In genomic region chr7:49771427-49772176, GRCh38 we compare ENCODE assay signal across 18 cellular contexts.
A peak's percentile ranks its signal among the peaks of the same experiment; 100 is the strongest.
DNase-seq lines count a peak whose midpoint lies in the region; ATAC-seq lines count a peak whose summit lies in the region.
"Had no signal": no experiment of that assay in that cellular context is flagged by ENCODE, and none has a peak within 500 bp of the region (broad histone marks: within the 10 kb centered on the region; RNA-seq: fewer than 3 reads in every experiment).

No MANE protein-coding gene starts in this region.

- no peak for DNase-seq in stimulated activated naive CD8-positive, alpha-beta T cell treated with anti-CD3 and anti-CD28 coated beads, Interleukin-15, Interleukin-2, amounts not matched to agents 100 U/mL and 50 U/mL, for 24 hours
- DNase-seq in NCI-H128 (lab: John Stamatoyannopoulos, UW; ENCODE audit: unreplicated experiment): no peak
- DNase-seq: activated CD8-positive, alpha-beta T cell treated with anti-CD3 and anti-CD28 coated beads for 36 hours; activated gamma-delta T cell; Calu3; endodermal cell; HCEC 1CT; NCI-H1417; NCI-H69; stimulated activated CD4-positive, alpha-beta T cell treated with anti-CD3 and anti-CD28 coated beads, Interleukin-2, amount 100 ng/mL, for 24 hours had no signal

- ATAC-seq in GM18502 (IDR thresholded peaks at IDR 0.05; ENCODE audit: poor library complexity, unreplicated experiment): peak; percentile 20
- peak; percentile 41 for ATAC-seq in GM21360 (IDR thresholded peaks at IDR 0.05; ENCODE audit: unreplicated experiment)
- peak; percentile 37 for ATAC-seq in HG02870 (IDR thresholded peaks at IDR 0.05; ENCODE audit: unreplicated experiment)
- peak; percentile 34 for ATAC-seq in HG03565 (IDR thresholded peaks at IDR 0.05; ENCODE audit: unreplicated experiment)
- ATAC-seq in stimulated activated naive CD8-positive, alpha-beta T cell treated with anti-CD3 and anti-CD28 coated beads, Interleukin-15, Interleukin-2, amounts not matched to agents 100 U/mL and 50 U/mL, for 24 hours: no peak
- ATAC-seq in HG03139 (IDR thresholded peaks at IDR 0.05; ENCODE audit: unreplicated experiment): no peak
- no peak for ATAC-seq in activated CD4-positive, CD25-positive, alpha-beta regulatory T cell treated with anti-CD3 and anti-CD28 coated beads, Interleukin-2, amount 50 U/mL, for 24 hours
- ATAC-seq: activated CD8-positive, alpha-beta T cell treated with anti-CD3 and anti-CD28 coated beads for 36 hours; gastroesophageal sphincter; Right ventricle myocardium inferior had no signal

Comparison
In these comparisons a context has a peak if more than half of its experiments do, and no peak if none do; other contexts are left out.
1. ATAC-seq: peak in GM18502 (single experiment), GM21360 (single experiment), HG02870 (single experiment) and HG03565 (single experiment); none in stimulated activated naive CD8-positive, alpha-beta T cell treated with anti-CD3 and anti-CD28 coated beads, Interleukin-15, Interleukin-2, amounts not matched to agents 100 U/mL and 50 U/mL, for 24 hours (single experiment), HG03139 (single experiment) and activated CD4-positive, CD25-positive, alpha-beta regulatory T cell treated with anti-CD3 and anti-CD28 coated beads, Interleukin-2, amount 50 U/mL, for 24 hours (0 of 2).